Comparison of ENCODE assay signal across 17 cellular contexts in the genomic region with DNA sequence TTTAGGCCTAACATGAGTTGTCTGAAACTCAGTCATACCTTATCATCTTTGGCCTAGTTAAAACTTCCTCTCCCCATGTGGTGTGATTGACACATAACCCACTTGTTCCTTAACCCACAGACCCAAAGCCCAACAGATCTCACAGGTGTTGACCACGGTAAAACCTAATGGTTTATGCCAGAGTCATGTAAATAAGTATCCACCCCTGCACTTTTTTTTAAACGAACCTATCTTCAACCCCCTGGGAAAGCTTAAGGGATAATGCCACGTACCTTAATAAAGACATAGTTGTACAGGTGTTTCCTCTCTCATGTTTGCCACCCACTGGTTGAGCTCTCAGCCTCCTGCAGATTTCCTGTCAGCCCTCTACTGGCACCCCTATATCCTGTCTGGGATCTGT.
DNase-seq lines count a peak whose midpoint lies in the region; ATAC-seq and TF ChIP-seq lines count a peak whose summit lies in the region.
"Had no signal": no experiment of that assay in that cellular context is flagged by ENCODE, and none has a peak within 500 bp of the region (broad histone marks: within the 10 kb centered on the region; RNA-seq: fewer than 3 reads in every experiment).

No MANE protein-coding gene starts in this region.

- H3K27me3 ChIP-seq in MM.1S (replicated peaks; ENCODE audit: insufficient read depth, low read length) (no peaks in the 10 kb centered on the region), lower lobe of right lung (ENCODE audit: low read depth) (no peaks in the 10 kb centered on the region)
- H3K27me3 ChIP-seq: ovary, tibial artery had no signal

- 0 out of 2 replicates have a peak, but pooled peaks have one; percentile 12 for TF ChIP-seq CTCF in MM.1S (IDR thresholded peaks at IDR 0.05; ENCODE audit: low read length)
- no peak for TF ChIP-seq CTCF in mucosa of descending colon (IDR thresholded peaks at IDR 0.05)
- no peak for TF ChIP-seq CTCF in lower lobe of right lung (IDR thresholded peaks at IDR 0.05)

- H3K4me1 ChIP-seq in MM.1S (ENCODE audit: low read length) (peaks cover 41% of the 10 kb centered on the region), mucosa of descending colon (ENCODE audit: low read depth) (peaks cover 3% of the 10 kb centered on the region), lower lobe of right lung (no peaks in the 10 kb centered on the region)
- H3K4me1 ChIP-seq: tibial artery had no signal

- peak overlapping the region; percentile 88 for H3K27ac ChIP-seq in MM.1S (ENCODE audit: low read length)
- no peak overlapping the region for H3K27ac ChIP-seq in lower lobe of right lung
- H3K27ac ChIP-seq: ovary, tibial artery had no signal

- no peaks in the 10 kb centered on the region for H3K36me3 Mint-ChIP-seq in activated naive CD4-positive, alpha-beta T cell treated with anti-CD3 and anti-CD28 coated beads, Interleukin-2, amount 50 U/mL, for 24 hours

- H3K79me2 ChIP-seq in MM.1S (ENCODE audit: low read length): no peaks in the 10 kb centered on the region

- no peaks in the 10 kb centered on the region for H3K36me3 ChIP-seq in MM.1S (replicated peaks; ENCODE audit: insufficient read depth, low read length)
- H3K36me3 ChIP-seq in mucosa of descending colon (ENCODE audit: low read depth): no peaks in the 10 kb centered on the region
- H3K36me3 ChIP-seq in lower lobe of right lung: no peaks in the 10 kb centered on the region
- H3K36me3 ChIP-seq: ovary, tibial artery had no signal

- H3K27ac Mint-ChIP-seq in activated naive CD4-positive, alpha-beta T cell treated with anti-CD3 and anti-CD28 coated beads, Interleukin-2, amount 50 U/mL, for 24 hours: peak overlapping the region; percentile 39
- H3K27ac Mint-ChIP-seq: activated T-helper 17 cell treated with anti-CD3 and anti-CD28 coated beads, Interleukin-2, amount 50 U/mL, for 72 hours had no signal

- H3K4me1 Mint-ChIP-seq in activated naive CD4-positive, alpha-beta T cell treated with anti-CD3 and anti-CD28 coated beads, Interleukin-2, amount 50 U/mL, for 24 hours: no peaks in the 10 kb centered on the region
- H3K4me1 Mint-ChIP-seq: activated T-helper 17 cell treated with anti-CD3 and anti-CD28 coated beads, Interleukin-2, amount 50 U/mL, for 72 hours had no signal

- intact Hi-C loops in mucosa of descending colon (cut with DNase I, micrococcal nuclease): no loop called here
- intact Hi-C loops in lower lobe of right lung (cut with DNase I): no loop called here

- H2AFZ ChIP-seq in MM.1S (ENCODE audit: low read length): peak overlapping the region; percentile 32; the same call in 1 of the 2 replicates

- ATAC-seq in HG02938 (IDR thresholded peaks at IDR 0.05; ENCODE audit: unreplicated experiment) (peak; percentile 67), GM18868 (IDR thresholded peaks at IDR 0.05; ENCODE audit: unreplicated experiment) (no peak), mucosa of descending colon (no peak), lower lobe of right lung (no peak)
- ATAC-seq: activated T-helper 17 cell treated with anti-CD3 and anti-CD28 coated beads, Interleukin-2, amount 50 U/mL, for 72 hours; HepG2; Right ventricle myocardium inferior had no signal

- no peak overlapping the region for H3K4me3 Mint-ChIP-seq in activated naive CD4-positive, alpha-beta T cell treated with anti-CD3 and anti-CD28 coated beads, Interleukin-2, amount 50 U/mL, for 24 hours
- H3K4me3 Mint-ChIP-seq: activated T-helper 17 cell treated with anti-CD3 and anti-CD28 coated beads, Interleukin-2, amount 50 U/mL, for 72 hours had no signal

- no peaks in the 10 kb centered on the region for H3K27me3 Mint-ChIP-seq in activated naive CD4-positive, alpha-beta T cell treated with anti-CD3 and anti-CD28 coated beads, Interleukin-2, amount 50 U/mL, for 24 hours
- H3K27me3 Mint-ChIP-seq: activated T-helper 17 cell treated with anti-CD3 and anti-CD28 coated beads, Interleukin-2, amount 50 U/mL, for 72 hours had no signal

- DNase-seq in activated naive CD4-positive, alpha-beta T cell (lab: John Stamatoyannopoulos, UW): no peak
- peak; percentile 96 for DNase-seq in MM.1S
- DNase-seq in mucosa of descending colon: no peak
- no peak for DNase-seq in NCI-H774 (lab: John Stamatoyannopoulos, UW)
- DNase-seq in lower lobe of right lung: no peak
- DNase-seq: 8988T, aorta, NCI-H524, ovary, T1000, tibial artery had no signal

- peak overlapping the region; percentile 37; the same call in 1 of the 2 replicates for H3K4me2 ChIP-seq in MM.1S (ENCODE audit: low read depth, low read length)

- H3K4me3 ChIP-seq in MM.1S (ENCODE audit: low read length) (no peak overlapping the region; the same call in 1 of the 2 replicates), mucosa of descending colon (no peak overlapping the region), lower lobe of right lung (no peak overlapping the region)
- H3K4me3 ChIP-seq: ovary, tibial artery had no signal

- H3K9me2 ChIP-seq in MM.1S (replicated peaks; ENCODE audit: insufficient read depth, low read length): no peaks in the 10 kb centered on the region

- peaks cover 18% of the 10 kb centered on the region for H3F3A ChIP-seq in MM.1S (ENCODE audit: insufficient read depth, low read length)

- H4K20me1 ChIP-seq in MM.1S (ENCODE audit: insufficient read depth, low read length): no peaks in the 10 kb centered on the region

- H3K9me3 Mint-ChIP-seq in activated naive CD4-positive, alpha-beta T cell treated with anti-CD3 and anti-CD28 coated beads, Interleukin-2, amount 50 U/mL, for 24 hours: peaks cover 5% of the 10 kb centered on the region

- peak overlapping the region; percentile 23; the same call in 1 of the 2 replicates for H3K9ac ChIP-seq in MM.1S (ENCODE audit: low read length)

- H3K9me3 ChIP-seq in MM.1S (replicated peaks; ENCODE audit: insufficient read depth, low read length) (no peaks in the 10 kb centered on the region), mucosa of descending colon (no peaks in the 10 kb centered on the region), lower lobe of right lung (no peaks in the 10 kb centered on the region)
- H3K9me3 ChIP-seq: ovary, tibial artery had no signal
